Comparison of ENCODE assay signal across 10 cellular contexts in genomic region chr1:9573723-9574122, GRCh38. TPM values are rescaled to one million over a fixed set of nuclear protein-coding genes. Genes with fewer than 3 reads are reported as not detected.
A peak's percentile ranks its signal among the peaks of the same experiment; 100 is the strongest.
DNase-seq lines count a peak whose midpoint lies in the region; ATAC-seq and TF ChIP-seq lines count a peak whose summit lies in the region.
"Had no signal": no experiment of that assay in that cellular context is flagged by ENCODE, and none has a peak within 500 bp of the region (broad histone marks: within the 10 kb centered on the region; RNA-seq: fewer than 3 reads in every experiment).

No MANE protein-coding gene starts in this region.

- peak; percentile 53; the same call in 1 of the 3 replicates for ATAC-seq in SK-N-SH treated with all-trans-retinoic acid at 6 μM for 48 hours
- ATAC-seq in heart right ventricle = peak in 7 of 8 donors; percentile 49 to 72 (median 62)
- peak; percentile 34 for ATAC-seq in upper lobe of right lung
- no peak for ATAC-seq in HG02763 (IDR thresholded peaks at IDR 0.05; ENCODE audit: unreplicated experiment)
- no peak for ATAC-seq in HG03095 (IDR thresholded peaks at IDR 0.05; ENCODE audit: unreplicated experiment)
- ATAC-seq: stimulated activated memory B cell treated with anti-CD40 and anti-IgM and Interleukin-4, amounts not matched to agents 10 μg/mL and 1 μg/mL and 100 μg/mL, for 72 hours had no signal

- H3K27me3 ChIP-seq in heart right ventricle (no peaks in the 10 kb centered on the region), upper lobe of right lung (no peaks in the 10 kb centered on the region)

- TF ChIP-seq CTCF in heart right ventricle (IDR thresholded peaks at IDR 0.05) = peak; percentile 10 to 62 (median 46)
- peak; percentile 30 for TF ChIP-seq CTCF in upper lobe of right lung (IDR thresholded peaks at IDR 0.05)

- H3K36me3 ChIP-seq in heart right ventricle (peaks cover 0 to 71% (median 0%) of the 10 kb centered on the region in 9 donors), upper lobe of right lung (peaks cover 29% of the 10 kb centered on the region)

- H3K27ac ChIP-seq in heart right ventricle (no peak overlapping the region), upper lobe of right lung (no peak overlapping the region)

- intact Hi-C loops in heart right ventricle (cut with DNase I) (loop anchor here (1.0 to 10.0 kb wide), 7 partner anchors 36 to 309 kb away; partner anchors contain the start of genes SLC25A33 (in 1 of the 10) and SPSB1 (in 1 of the 10)), upper lobe of right lung (cut with DNase I) (loop anchor here (5.0 kb wide), 1 partner anchor 76 kb away; no protein-coding TSS in a partner anchor)

- H3K9me3 ChIP-seq in heart right ventricle (no peaks in the 10 kb centered on the region), upper lobe of right lung (no peaks in the 10 kb centered on the region)

- no peak overlapping the region for H3K4me3 ChIP-seq in heart right ventricle
- no peak overlapping the region for H3K4me3 ChIP-seq in upper lobe of right lung

- DNase-seq in activated effector memory CD4-positive, alpha-beta T cell treated with anti-CD3 and anti-CD28 coated beads, Interleukin-2, amount 50 U/mL, for 16 hours = peak; percentile 38
- DNase-seq in activated effector memory CD4-positive, alpha-beta T cell treated with Interleukin-2 at 50 U/mL for 16 hours = no peak
- DNase-seq in heart right ventricle (no peak), upper lobe of right lung (no peak)
- no peak for DNase-seq in NK-92 treated with Interleukin-12 subunit alpha and Interleukin-12 subunit beta, amount 100 ng/mL, for 24 hours (lab: John Stamatoyannopoulos, UW)
- DNase-seq: C1 segment of cervical spinal cord had no signal

- 61 to 65% methylated on average over 2 of the region's 2 CpGs for WGBS in heart right ventricle, 2 donors

- peaks cover 0 to 12% (median 0%) of the 10 kb centered on the region in 9 donors for H3K4me1 ChIP-seq in heart right ventricle
- H3K4me1 ChIP-seq in upper lobe of right lung = no peaks in the 10 kb centered on the region

TF ChIP-seq in SK-N-SH treated with all-trans-retinoic acid at 6 μM for 48 hours, 23 proteins besides CTCF, POLR2A, EP300 and RAD21:
- TF ChIP-seq ARNTL (CRISPR knock-in tag; IDR thresholded peaks at IDR 0.05; ENCODE audit: borderline replicate concordance, low read depth) = no peak
- no peak for TF ChIP-seq CREB5 (CRISPR knock-in tag; IDR thresholded peaks at IDR 0.05; ENCODE audit: low read depth)
- no peak for TF ChIP-seq POU6F1 (CRISPR knock-in tag; IDR thresholded peaks at IDR 0.05; ENCODE audit: borderline replicate concordance, low read depth)
- no peak for TF ChIP-seq RARB (CRISPR knock-in tag; IDR thresholded peaks at IDR 0.05)
- no peak for TF ChIP-seq CSRNP3 (CRISPR knock-in tag; IDR thresholded peaks at IDR 0.05)

RNA-seq across cellular contexts. Expression of gene TMEM201, which starts 15.0 kb away (rescaled TPM):
- total RNA-seq in heart right ventricle (10 to 100 TPM; 13.3 to 26.0 (median 18.3) TPM), upper lobe of right lung (8.5 TPM)
- polyA plus RNA-seq in heart right ventricle = 10 to 100 TPM; 10.7 to 13.7 TPM

RNA-seq across cellular contexts. Expression of gene SLC25A33, which starts 34.5 kb away (rescaled TPM):
- total RNA-seq in heart right ventricle = 1 to 10 TPM; 2.8 to 7.7 (median 5.4) TPM
- polyA plus RNA-seq in heart right ventricle = 1 to 10 TPM; 2.9 to 5.7 TPM
- 4.9 TPM for total RNA-seq in upper lobe of right lung

Comparison
In these comparisons a context has a peak if more than half of its experiments do, and no peak if none do; other contexts are left out.
1. ATAC-seq: peak in SK-N-SH treated with all-trans-retinoic acid at 6 μM for 48 hours (single experiment), heart right ventricle (7 of 8) and upper lobe of right lung (single experiment); none in HG02763 (single experiment) and HG03095 (single experiment).